1 cellular context compared by ENCODE assay signal in the genomic region with DNA sequence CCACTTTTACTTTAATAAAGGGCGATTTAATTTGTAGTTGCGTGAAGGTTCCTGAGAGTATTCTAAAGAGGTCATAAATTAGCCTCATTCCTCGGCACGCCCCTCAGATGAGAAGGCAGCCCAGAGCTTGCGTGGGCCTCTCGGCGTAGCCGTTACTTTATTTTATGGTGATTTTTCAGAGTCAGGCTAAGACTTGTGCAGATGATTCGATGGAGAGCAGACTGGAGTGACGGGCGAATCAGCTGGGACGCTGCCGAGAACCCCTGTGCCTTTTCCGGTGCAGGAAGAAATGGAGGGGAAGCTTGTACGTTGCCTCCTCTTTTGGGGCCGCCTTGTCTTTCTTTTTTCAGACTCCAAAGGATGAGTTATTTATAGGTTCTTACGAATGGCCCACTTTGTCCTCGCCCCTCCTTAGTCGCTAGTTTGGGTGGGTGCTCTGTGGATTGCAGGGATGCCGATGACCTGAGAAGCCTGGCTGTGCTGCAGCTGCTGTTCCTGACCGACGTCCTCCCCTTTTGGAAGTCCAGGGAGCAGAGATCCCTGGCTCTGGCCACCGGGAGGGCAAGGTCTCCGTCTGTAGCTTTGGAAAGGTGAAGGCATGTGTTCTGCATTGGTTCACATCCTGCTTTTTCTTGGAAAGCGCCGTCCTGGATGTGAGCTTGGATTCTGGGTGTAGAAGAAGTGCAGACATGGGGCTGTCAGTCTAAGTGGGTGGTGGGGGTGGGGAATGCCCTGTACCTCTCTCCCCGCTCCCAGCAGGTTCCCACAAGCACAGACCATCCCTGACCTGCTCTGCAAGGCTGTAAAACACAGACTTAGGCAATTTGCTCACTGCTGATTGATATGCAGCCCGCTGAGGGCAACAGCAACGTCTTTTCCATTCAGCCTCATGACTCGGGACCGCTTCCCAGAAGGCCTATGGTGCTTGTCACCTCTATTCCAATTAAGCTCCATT.
TF ChIP-seq lines count a peak whose summit lies in the region.

No MANE protein-coding gene starts in this region.

TF ChIP-seq in GM23338, 12 proteins besides CTCF, POLR2A, EP300 and RAD21:
- TF ChIP-seq ZNF114 (CRISPR knock-in tag; IDR thresholded peaks at IDR 0.05) (no peak), ZNF331 (CRISPR knock-in tag; IDR thresholded peaks at IDR 0.05; ENCODE audit: low read depth) (no peak), POLR2AphosphoS5 (IDR thresholded peaks at IDR 0.05; ENCODE audit: low read depth) (no peak), EZH2phosphoT487 (IDR thresholded peaks at IDR 0.05; ENCODE audit: unreplicated experiment) (no peak), EZH2 (IDR thresholded peaks at IDR 0.05; ENCODE audit: low read depth, unreplicated experiment) (no peak), JUNB (IDR thresholded peaks at IDR 0.05; ENCODE audit: unreplicated experiment) (no peak), STAT1 (IDR thresholded peaks at IDR 0.05; ENCODE audit: unreplicated experiment) (no peak)
- TF ChIP-seq, protein P1, sequence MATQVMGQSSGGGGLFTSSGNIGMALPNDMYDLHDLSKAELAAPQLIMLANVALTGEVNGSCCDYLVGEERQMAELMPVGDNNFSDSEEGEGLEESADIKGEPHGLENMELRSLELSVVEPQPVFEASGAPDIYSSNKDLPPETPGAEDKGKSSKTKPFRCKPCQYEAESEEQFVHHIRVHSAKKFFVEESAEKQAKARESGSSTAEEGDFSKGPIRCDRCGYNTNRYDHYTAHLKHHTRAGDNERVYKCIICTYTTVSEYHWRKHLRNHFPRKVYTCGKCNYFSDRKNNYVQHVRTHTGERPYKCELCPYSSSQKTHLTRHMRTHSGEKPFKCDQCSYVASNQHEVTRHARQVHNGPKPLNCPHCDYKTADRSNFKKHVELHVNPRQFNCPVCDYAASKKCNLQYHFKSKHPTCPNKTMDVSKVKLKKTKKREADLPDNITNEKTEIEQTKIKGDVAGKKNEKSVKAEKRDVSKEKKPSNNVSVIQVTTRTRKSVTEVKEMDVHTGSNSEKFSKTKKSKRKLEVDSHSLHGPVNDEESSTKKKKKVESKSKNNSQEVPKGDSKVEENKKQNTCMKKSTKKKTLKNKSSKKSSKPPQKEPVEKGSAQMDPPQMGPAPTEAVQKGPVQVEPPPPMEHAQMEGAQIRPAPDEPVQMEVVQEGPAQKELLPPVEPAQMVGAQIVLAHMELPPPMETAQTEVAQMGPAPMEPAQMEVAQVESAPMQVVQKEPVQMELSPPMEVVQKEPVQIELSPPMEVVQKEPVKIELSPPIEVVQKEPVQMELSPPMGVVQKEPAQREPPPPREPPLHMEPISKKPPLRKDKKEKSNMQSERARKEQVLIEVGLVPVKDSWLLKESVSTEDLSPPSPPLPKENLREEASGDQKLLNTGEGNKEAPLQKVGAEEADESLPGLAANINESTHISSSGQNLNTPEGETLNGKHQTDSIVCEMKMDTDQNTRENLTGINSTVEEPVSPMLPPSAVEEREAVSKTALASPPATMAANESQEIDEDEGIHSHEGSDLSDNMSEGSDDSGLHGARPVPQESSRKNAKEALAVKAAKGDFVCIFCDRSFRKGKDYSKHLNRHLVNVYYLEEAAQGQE (IDR thresholded peaks at IDR 0.05; ENCODE audit: unreplicated experiment), result no peak
- TF ChIP-seq, protein P2, sequence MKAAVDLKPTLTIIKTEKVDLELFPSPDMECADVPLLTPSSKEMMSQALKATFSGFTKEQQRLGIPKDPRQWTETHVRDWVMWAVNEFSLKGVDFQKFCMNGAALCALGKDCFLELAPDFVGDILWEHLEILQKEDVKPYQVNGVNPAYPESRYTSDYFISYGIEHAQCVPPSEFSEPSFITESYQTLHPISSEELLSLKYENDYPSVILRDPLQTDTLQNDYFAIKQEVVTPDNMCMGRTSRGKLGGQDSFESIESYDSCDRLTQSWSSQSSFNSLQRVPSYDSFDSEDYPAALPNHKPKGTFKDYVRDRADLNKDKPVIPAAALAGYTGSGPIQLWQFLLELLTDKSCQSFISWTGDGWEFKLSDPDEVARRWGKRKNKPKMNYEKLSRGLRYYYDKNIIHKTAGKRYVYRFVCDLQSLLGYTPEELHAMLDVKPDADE (IDR thresholded peaks at IDR 0.05), result no peak
- TF ChIP-seq, protein P3, sequence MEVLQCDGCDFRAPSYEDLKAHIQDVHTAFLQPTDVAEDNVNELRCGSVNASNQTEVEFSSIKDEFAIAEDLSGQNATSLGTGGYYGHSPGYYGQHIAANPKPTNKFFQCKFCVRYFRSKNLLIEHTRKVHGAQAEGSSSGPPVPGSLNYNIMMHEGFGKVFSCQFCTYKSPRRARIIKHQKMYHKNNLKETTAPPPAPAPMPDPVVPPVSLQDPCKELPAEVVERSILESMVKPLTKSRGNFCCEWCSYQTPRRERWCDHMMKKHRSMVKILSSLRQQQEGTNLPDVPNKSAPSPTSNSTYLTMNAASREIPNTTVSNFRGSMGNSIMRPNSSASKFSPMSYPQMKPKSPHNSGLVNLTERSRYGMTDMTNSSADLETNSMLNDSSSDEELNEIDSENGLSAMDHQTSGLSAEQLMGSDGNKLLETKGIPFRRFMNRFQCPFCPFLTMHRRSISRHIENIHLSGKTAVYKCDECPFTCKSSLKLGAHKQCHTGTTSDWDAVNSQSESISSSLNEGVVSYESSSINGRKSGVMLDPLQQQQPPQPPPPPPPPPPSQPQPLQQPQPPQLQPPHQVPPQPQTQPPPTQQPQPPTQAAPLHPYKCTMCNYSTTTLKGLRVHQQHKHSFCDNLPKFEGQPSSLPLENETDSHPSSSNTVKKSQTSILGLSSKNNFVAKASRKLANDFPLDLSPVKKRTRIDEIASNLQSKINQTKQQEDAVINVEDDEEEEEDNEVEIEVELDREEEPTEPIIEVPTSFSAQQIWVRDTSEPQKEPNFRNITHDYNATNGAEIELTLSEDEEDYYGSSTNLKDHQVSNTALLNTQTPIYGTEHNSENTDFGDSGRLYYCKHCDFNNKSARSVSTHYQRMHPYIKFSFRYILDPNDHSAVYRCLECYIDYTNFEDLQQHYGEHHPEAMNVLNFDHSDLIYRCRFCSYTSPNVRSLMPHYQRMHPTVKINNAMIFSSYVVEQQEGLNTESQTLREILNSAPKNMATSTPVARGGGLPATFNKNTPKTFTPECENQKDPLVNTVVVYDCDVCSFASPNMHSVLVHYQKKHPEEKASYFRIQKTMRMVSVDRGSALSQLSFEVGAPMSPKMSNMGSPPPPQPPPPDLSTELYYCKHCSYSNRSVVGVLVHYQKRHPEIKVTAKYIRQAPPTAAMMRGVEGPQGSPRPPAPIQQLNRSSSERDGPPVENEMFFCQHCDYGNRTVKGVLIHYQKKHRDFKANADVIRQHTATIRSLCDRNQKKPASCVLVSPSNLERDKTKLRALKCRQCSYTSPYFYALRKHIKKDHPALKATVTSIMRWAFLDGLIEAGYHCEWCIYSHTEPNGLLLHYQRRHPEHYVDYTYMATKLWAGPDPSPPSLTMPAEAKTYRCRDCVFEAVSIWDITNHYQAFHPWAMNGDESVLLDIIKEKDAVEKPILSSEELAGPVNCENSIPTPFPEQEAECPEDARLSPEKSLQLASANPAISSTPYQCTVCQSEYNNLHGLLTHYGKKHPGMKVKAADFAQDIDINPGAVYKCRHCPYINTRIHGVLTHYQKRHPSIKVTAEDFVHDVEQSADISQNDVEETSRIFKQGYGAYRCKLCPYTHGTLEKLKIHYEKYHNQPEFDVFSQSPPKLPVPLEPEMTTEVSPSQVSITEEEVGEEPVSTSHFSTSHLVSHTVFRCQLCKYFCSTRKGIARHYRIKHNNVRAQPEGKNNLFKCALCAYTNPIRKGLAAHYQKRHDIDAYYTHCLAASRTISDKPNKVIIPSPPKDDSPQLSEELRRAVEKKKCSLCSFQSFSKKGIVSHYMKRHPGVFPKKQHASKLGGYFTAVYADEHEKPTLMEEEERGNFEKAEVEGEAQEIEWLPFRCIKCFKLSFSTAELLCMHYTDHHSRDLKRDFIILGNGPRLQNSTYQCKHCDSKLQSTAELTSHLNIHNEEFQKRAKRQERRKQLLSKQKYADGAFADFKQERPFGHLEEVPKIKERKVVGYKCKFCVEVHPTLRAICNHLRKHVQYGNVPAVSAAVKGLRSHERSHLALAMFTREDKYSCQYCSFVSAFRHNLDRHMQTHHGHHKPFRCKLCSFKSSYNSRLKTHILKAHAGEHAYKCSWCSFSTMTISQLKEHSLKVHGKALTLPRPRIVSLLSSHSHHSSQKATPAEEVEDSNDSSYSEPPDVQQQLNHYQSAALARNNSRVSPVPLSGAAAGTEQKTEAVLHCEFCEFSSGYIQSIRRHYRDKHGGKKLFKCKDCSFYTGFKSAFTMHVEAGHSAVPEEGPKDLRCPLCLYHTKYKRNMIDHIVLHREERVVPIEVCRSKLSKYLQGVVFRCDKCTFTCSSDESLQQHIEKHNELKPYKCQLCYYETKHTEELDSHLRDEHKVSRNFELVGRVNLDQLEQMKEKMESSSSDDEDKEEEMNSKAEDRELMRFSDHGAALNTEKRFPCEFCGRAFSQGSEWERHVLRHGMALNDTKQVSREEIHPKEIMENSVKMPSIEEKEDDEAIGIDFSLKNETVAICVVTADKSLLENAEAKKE (CRISPR knock-in tag; IDR thresholded peaks at IDR 0.05), result no peak
